12 cellular contexts compared by ENCODE assay signal in genomic region chr11:134332782-134333181, GRCh38. TPM values are rescaled to one million over a fixed set of nuclear protein-coding genes. Genes with fewer than 3 reads are reported as not detected.
DNase-seq lines count a peak whose midpoint lies in the region; ATAC-seq and TF ChIP-seq lines count a peak whose summit lies in the region.
"Had no signal": no experiment of that assay in that cellular context is flagged by ENCODE, and none has a peak within 500 bp of the region (broad histone marks: within the 10 kb centered on the region; RNA-seq: fewer than 3 reads in every experiment).

No MANE protein-coding gene starts in this region.

- DNase-seq in left ventricle myocardium inferior, result no peak
- no peak for DNase-seq in left ventricle myocardium superior
- DNase-seq in activated naive CD8-positive, alpha-beta T cell treated with anti-CD3 and anti-CD28 coated beads, Interleukin-2, amount 10 ng/mL, durations not matched to agents 7 days and 5 days, result no peak
- no peak for DNase-seq in vagina (ENCODE audit: extremely low spot score in 2 of 2)
- no peak for DNase-seq in stimulated activated CD4-positive, alpha-beta T cell treated with anti-CD3 and anti-CD28 coated beads, Interleukin-4, amount 100 ng/mL, for 4 hours
- DNase-seq in PC-3, result no peak
- no peak for DNase-seq in superior temporal gyrus (ENCODE audit: extremely low spot score)
- DNase-seq: activated CD4-positive, alpha-beta T cell treated with anti-CD3 and anti-CD28 coated beads, Interleukin-2, amount 50 U/mL, for 4 hours; AML-193; mesenchymal stem cell; NCI-H2029 had no signal

- H2AFZ ChIP-seq in PC-3 (ENCODE audit: low read length), result no peak overlapping the region

- POLR2A ChIA-PET in activated naive CD8-positive, alpha-beta T cell treated with anti-CD3 and anti-CD28 coated beads, Interleukin-2, amount 10 ng/mL, durations not matched to agents 7 days and 5 days (lab: Charles Lee), result interaction anchor here (1.2 kb wide), 1 partner anchor 57 kb away, joined by 5 read pairs; the partner anchor contains the start of gene GLB1L3
- POLR2A ChIA-PET in PC-3 (lab: Charles Lee; ENCODE audit: unreplicated experiment), result no interaction called here

- H3F3A ChIP-seq in PC-3 (ENCODE audit: low read length, unreplicated experiment), result no peaks in the 10 kb centered on the region

- H3K9ac ChIP-seq in mucosa of rectum (ENCODE audit: low read depth in 1 of 2, low read length in 2 of 2) (peak overlapping the region in 1 of 2 donors; percentile 49), PC-3 (ENCODE audit: low read length) (no peak overlapping the region)

- ATAC-seq in left ventricle myocardium superior, result no peak
- ATAC-seq in activated naive CD8-positive, alpha-beta T cell treated with anti-CD3 and anti-CD28 coated beads, Interleukin-2, amount 10 ng/mL, durations not matched to agents 7 days and 5 days (ENCODE audit: low read depth), result no peak
- ATAC-seq in PC-3, result no peak

- H3K9me2 ChIP-seq in PC-3 (replicated peaks; ENCODE audit: low read length), result no peaks in the 10 kb centered on the region

- peaks cover 8% of the 10 kb centered on the region for H3K4me1 Mint-ChIP-seq in activated naive CD8-positive, alpha-beta T cell treated with anti-CD3 and anti-CD28 coated beads, Interleukin-2, amount 10 ng/mL, durations not matched to agents 7 days and 5 days

- peaks cover 19% of the 10 kb centered on the region for H3K4me1 ChIP-seq in left ventricle myocardium inferior
- peaks cover 11 to 15% of the 10 kb centered on the region in 2 donors for H3K4me1 ChIP-seq in mucosa of rectum (ENCODE audit: control insufficient read depth in 2 of 2, insufficient read depth in 2 of 2, low read length in 2 of 2)
- H3K4me1 ChIP-seq in vagina, result peaks cover 22% of the 10 kb centered on the region
- no peaks in the 10 kb centered on the region for H3K4me1 ChIP-seq in PC-3 (ENCODE audit: insufficient read depth, low read length)

- CTCF ChIA-PET in PC-3 (lab: Charles Lee), result no interaction called here

- no peaks in the 10 kb centered on the region for H3K9me3 Mint-ChIP-seq in activated naive CD8-positive, alpha-beta T cell treated with anti-CD3 and anti-CD28 coated beads, Interleukin-2, amount 10 ng/mL, durations not matched to agents 7 days and 5 days

- H3K27ac ChIP-seq in left ventricle myocardium inferior (replicated peaks) (no peak overlapping the region), mucosa of rectum (ENCODE audit: low read depth in 2 of 2, low read length in 2 of 2) (no peak overlapping the region), vagina (no peak overlapping the region), PC-3 (ENCODE audit: low read length) (no peak overlapping the region)

- peak overlapping the region; percentile 64 for H3K4me3 Mint-ChIP-seq in activated naive CD8-positive, alpha-beta T cell treated with anti-CD3 and anti-CD28 coated beads, Interleukin-2, amount 10 ng/mL, durations not matched to agents 7 days and 5 days

- H3K27ac Mint-ChIP-seq in activated naive CD8-positive, alpha-beta T cell treated with anti-CD3 and anti-CD28 coated beads, Interleukin-2, amount 10 ng/mL, durations not matched to agents 7 days and 5 days, result no peak overlapping the region

- H3K4me3 ChIP-seq in left ventricle myocardium inferior, result peak overlapping the region; percentile 67
- H3K4me3 ChIP-seq in mucosa of rectum (ENCODE audit: low read length in 2 of 2), result peak overlapping the region; percentile 75 to 79
- peak overlapping the region; percentile 52 to 91 for H3K4me3 ChIP-seq in vagina
- H3K4me3 ChIP-seq in PC-3 (ENCODE audit: low read length), result no peak overlapping the region

- H3K27me3 Mint-ChIP-seq in activated naive CD8-positive, alpha-beta T cell treated with anti-CD3 and anti-CD28 coated beads, Interleukin-2, amount 10 ng/mL, durations not matched to agents 7 days and 5 days, result peaks cover 41% of the 10 kb centered on the region

- no peaks in the 10 kb centered on the region for H3K9me3 ChIP-seq in left ventricle myocardium inferior (replicated peaks)
- no peaks in the 10 kb centered on the region for H3K9me3 ChIP-seq in mucosa of rectum (ENCODE audit: control insufficient read depth in 2 of 2, low read length in 2 of 2)
- no peaks in the 10 kb centered on the region for H3K9me3 ChIP-seq in vagina
- no peaks in the 10 kb centered on the region for H3K9me3 ChIP-seq in PC-3 (ENCODE audit: low read length)

- no peak overlapping the region for H3K4me2 ChIP-seq in PC-3 (ENCODE audit: low read length)

- BruUV-seq in PC-3 (replicated peaks; lab: Mats Ljungman, UMichigan), result no TSS peak

- H4K20me1 ChIP-seq in PC-3 (ENCODE audit: low read length), result no peaks in the 10 kb centered on the region

- H3K36me3 Mint-ChIP-seq in activated naive CD8-positive, alpha-beta T cell treated with anti-CD3 and anti-CD28 coated beads, Interleukin-2, amount 10 ng/mL, durations not matched to agents 7 days and 5 days, result no peaks in the 10 kb centered on the region

- TF ChIP-seq CTCF in left ventricle myocardium inferior (IDR thresholded peaks at IDR 0.05; ENCODE audit: borderline replicate concordance) (no peak), vagina (IDR thresholded peaks at IDR 0.05) (no peak), PC-3 (conservative IDR thresholded peaks at IDR 0.05; ENCODE audit: low read depth, low read length) (no peak)

- intact Hi-C loops in left ventricle myocardium inferior (cut with micrococcal nuclease), result no loop called here
- intact Hi-C loops in left ventricle myocardium superior (cut with micrococcal nuclease), result no loop called here
- intact Hi-C loops in vagina (cut with DNase I), result no loop called here
- intact Hi-C loops in PC-3 (cut with micrococcal nuclease), result no loop called here

- H3K36me3 ChIP-seq in left ventricle myocardium inferior (no peaks in the 10 kb centered on the region), mucosa of rectum (ENCODE audit: control insufficient read depth in 2 of 2, insufficient read depth in 2 of 2, low read length in 2 of 2) (no peaks in the 10 kb centered on the region), vagina (no peaks in the 10 kb centered on the region), PC-3 (ENCODE audit: low read depth, low read length) (no peaks in the 10 kb centered on the region)

- H3K79me2 ChIP-seq in PC-3 (ENCODE audit: low read length), result no peaks in the 10 kb centered on the region

- no peak for TF ChIP-seq POLR2A in vagina (IDR thresholded peaks at IDR 0.05)

- peaks cover 88% of the 10 kb centered on the region for H3K27me3 ChIP-seq in left ventricle myocardium inferior (ENCODE audit: low read depth)
- H3K27me3 ChIP-seq in mucosa of rectum (ENCODE audit: control insufficient read depth in 2 of 2, insufficient read depth in 2 of 2, low read length in 2 of 2), result peaks cover 3 to 6% of the 10 kb centered on the region in 2 donors
- no peaks in the 10 kb centered on the region for H3K27me3 ChIP-seq in vagina
- peaks cover 33% of the 10 kb centered on the region for H3K27me3 ChIP-seq in PC-3 (ENCODE audit: low read length)

RNA-seq across cellular contexts. Expression of gene GLB1L2, which starts 1.0 kb away (rescaled TPM):
- total RNA-seq in left ventricle myocardium inferior, result 0.30 TPM
- 0.37 TPM for total RNA-seq in left ventricle myocardium superior
- total RNA-seq in activated naive CD8-positive, alpha-beta T cell treated with anti-CD3 and anti-CD28 coated beads, Interleukin-2, amount 10 ng/mL, durations not matched to agents 7 days and 5 days, result 1 to 10 TPM; 1.6 to 1.7 TPM
- 2.0 TPM for total RNA-seq in vagina
- total RNA-seq in PC-3 (2014; rRNA removed), result 0.62 and 1.1 TPM in 2 replicates

RNA-seq across cellular contexts. Expression of gene GLB1L3, which starts 56.6 kb away (rescaled TPM):
- total RNA-seq in left ventricle myocardium inferior, result not detected
- not detected for total RNA-seq in left ventricle myocardium superior
- 1 to 10 TPM; 5.2 to 6.1 TPM for total RNA-seq in activated naive CD8-positive, alpha-beta T cell treated with anti-CD3 and anti-CD28 coated beads, Interleukin-2, amount 10 ng/mL, durations not matched to agents 7 days and 5 days
- 2.2 TPM for total RNA-seq in vagina
- not detected in 2 replicates for total RNA-seq in PC-3 (2014; rRNA removed)
